ENCODE assay signal across 20 cellular contexts in the genomic region with DNA sequence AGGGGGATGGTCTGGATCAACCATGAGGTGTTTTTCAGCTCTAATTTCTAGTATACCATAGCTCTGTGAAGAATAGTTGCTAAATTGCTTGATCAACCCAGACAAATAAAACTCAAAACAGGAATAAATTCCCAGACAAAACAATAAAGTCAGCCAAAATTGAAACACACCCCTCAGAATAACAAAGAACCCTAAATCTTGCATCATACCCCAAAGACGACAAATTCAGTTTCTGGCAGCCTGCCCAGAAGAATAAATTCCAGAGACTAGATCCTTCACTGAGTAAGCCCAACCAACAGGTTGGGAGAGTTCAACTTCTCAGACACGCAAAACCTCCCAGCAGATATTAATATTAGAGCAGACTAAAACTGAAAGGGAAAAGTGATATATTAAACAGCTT. TPM values are rescaled to one million over a fixed set of nuclear protein-coding genes. Genes with fewer than 3 reads are reported as not detected.
DNase-seq lines count a peak whose midpoint lies in the region; ATAC-seq, FAIRE-seq and TF ChIP-seq lines count a peak whose summit lies in the region.
"Had no signal": no experiment of that assay in that cellular context is flagged by ENCODE, and none has a peak within 500 bp of the region (broad histone marks: within the 10 kb centered on the region; RNA-seq: fewer than 3 reads in every experiment).

No MANE protein-coding gene starts in this region.

- TF ChIP-seq CTCF in Calu3 (IDR thresholded peaks at IDR 0.05; ENCODE audit: unreplicated experiment) (no peak), bronchial epithelial cell (IDR thresholded peaks at IDR 0.05; ENCODE audit: insufficient read depth, low read length, severe bottlenecking) (no peak)

- no peak for FAIRE-seq in bronchial epithelial cell (lab: Jason Lieb, UNC)
- FAIRE-seq: G401.6, GM12891 had no signal

- H3K4me3 Mint-ChIP-seq in Calu3 (ENCODE audit: low read depth, unreplicated experiment) = no peak overlapping the region
- H3K4me3 Mint-ChIP-seq in activated naive CD8-positive, alpha-beta T cell treated with anti-CD3 and anti-CD28 coated beads for 36 hours = no peak overlapping the region
- H3K4me3 Mint-ChIP-seq: central memory CD8-positive, alpha-beta T cell; GM23338; natural killer cell; T-cell had no signal

- no peaks in the 10 kb centered on the region for H3K36me3 Mint-ChIP-seq in Calu3 (ENCODE audit: insufficient read depth, unreplicated experiment)
- no peaks in the 10 kb centered on the region for H3K36me3 Mint-ChIP-seq in activated naive CD8-positive, alpha-beta T cell treated with anti-CD3 and anti-CD28 coated beads for 36 hours
- H3K36me3 Mint-ChIP-seq: natural killer cell, T-cell had no signal

- peak overlapping the region; percentile 45 for H3K27ac Mint-ChIP-seq in Calu3 (ENCODE audit: unreplicated experiment)
- H3K27ac Mint-ChIP-seq in activated naive CD8-positive, alpha-beta T cell treated with anti-CD3 and anti-CD28 coated beads for 36 hours = no peak overlapping the region
- H3K27ac Mint-ChIP-seq: GM23338, natural killer cell, T-cell had no signal

- no peak overlapping the region for H3K4me3 ChIP-seq in bronchial epithelial cell (ENCODE audit: low read depth, low read length)
- H3K4me3 ChIP-seq: GM23338, lower lobe of right lung, Peyer's patch had no signal

- in situ Hi-C loops in KBM-7 (cut with MboI; ENCODE audit: low pct_unique_long_range_greater_than_20kb, low sequenced_read_pairs) = no loop called here

- intact Hi-C loops in Calu3 (cut with micrococcal nuclease; ENCODE audit: unreplicated experiment) = no loop called here

- DNase-seq in Calu3 (peak; percentile 45), MV-4-11 (lab: John Stamatoyannopoulos, UW) (peak; percentile 69), bronchial epithelial cell (ENCODE audit: low read depth) (peak; percentile 82), medulla oblongata (ENCODE audit: extremely low spot score) (peak; percentile 5), NCI-H2029 treated with DMSO at 0.1 percent for 48 hours (lab: John Stamatoyannopoulos, UW) (no peak), KBM-7 (no peak)
- DNase-seq in activated naive CD8-positive, alpha-beta T cell treated with anti-CD3 and anti-CD28 coated beads for 36 hours = no peak
- DNase-seq: effector memory CD4-positive, alpha-beta T cell; lower lobe of right lung; natural killer cell; NCI-H187; NCI-H526; Peyer's patch; T-cell; WERI-Rb-1 had no signal

- CTCF ChIA-PET in Calu3 (lab: Charles Lee) = no interaction called here

- BruUV-seq in Calu3 (replicated peaks; lab: Mats Ljungman, UMichigan) = no TSS peak

- no peaks in the 10 kb centered on the region for H3K27me3 ChIP-seq in bronchial epithelial cell (ENCODE audit: control insufficient read depth, insufficient read depth, low read length)
- H3K27me3 ChIP-seq: Peyer's patch had no signal

- peaks cover 18% of the 10 kb centered on the region for H3K4me1 Mint-ChIP-seq in Calu3 (ENCODE audit: low read depth, unreplicated experiment)
- no peaks in the 10 kb centered on the region for H3K4me1 Mint-ChIP-seq in activated naive CD8-positive, alpha-beta T cell treated with anti-CD3 and anti-CD28 coated beads for 36 hours
- H3K4me1 Mint-ChIP-seq: central memory CD8-positive, alpha-beta T cell; natural killer cell; T-cell had no signal

- no peaks in the 10 kb centered on the region for H3K36me3 ChIP-seq in bronchial epithelial cell (ENCODE audit: control insufficient read depth, insufficient read depth, low read length)
- H3K36me3 ChIP-seq: lower lobe of right lung, Peyer's patch, WERI-Rb-1 had no signal

- H3K27me3 Mint-ChIP-seq in Calu3 (ENCODE audit: unreplicated experiment) = peaks cover 11% of the 10 kb centered on the region
- peaks cover 51% of the 10 kb centered on the region for H3K27me3 Mint-ChIP-seq in activated naive CD8-positive, alpha-beta T cell treated with anti-CD3 and anti-CD28 coated beads for 36 hours

- H3K9me3 Mint-ChIP-seq in Calu3 (ENCODE audit: low read depth, unreplicated experiment) = no peaks in the 10 kb centered on the region
- H3K9me3 Mint-ChIP-seq in activated naive CD8-positive, alpha-beta T cell treated with anti-CD3 and anti-CD28 coated beads for 36 hours = peaks cover 1% of the 10 kb centered on the region
- H3K9me3 Mint-ChIP-seq: central memory CD8-positive, alpha-beta T cell; natural killer cell had no signal

- no peak for ATAC-seq in GM18858 (IDR thresholded peaks at IDR 0.05; ENCODE audit: unreplicated experiment)
- ATAC-seq: GM23338, lower lobe of right lung, natural killer cell, T-cell had no signal

RNA-seq across cellular contexts. Expression of gene SEM1, which starts 11.2 kb away (rescaled TPM):
- total RNA-seq in Calu3 (2022) = 59.8 and 71.2 TPM in 2 replicates
- total RNA-seq in bronchial epithelial cell = 21.3 and 182 TPM in 2 replicates
- total RNA-seq in activated naive CD8-positive, alpha-beta T cell treated with anti-CD3 and anti-CD28 coated beads for 36 hours = 10 to 100 TPM; 35.9 to 42.6 TPM

Comparison
In these comparisons a context has a peak if more than half of its experiments do, and no peak if none do; other contexts are left out.
1. DNase-seq: peak in Calu3 (single experiment), MV-4-11 (single experiment), bronchial epithelial cell (single experiment) and medulla oblongata (single experiment); none in NCI-H2029 treated with DMSO at 0.1 percent for 48 hours (single experiment), activated naive CD8-positive, alpha-beta T cell treated with anti-CD3 and anti-CD28 coated beads for 36 hours (single experiment) and KBM-7 (single experiment).